ENCODE assay signal across 5 cellular contexts in genomic region chr7:42110333-42110732, GRCh38.
"Had no signal": no experiment of that assay in that cellular context is flagged by ENCODE, and none has a peak within 500 bp of the region (broad histone marks: within the 10 kb centered on the region; RNA-seq: fewer than 3 reads in every experiment).

No MANE protein-coding gene starts in this region.

- DNase-seq: HCEC 1CT, IMR-90 had no signal

- H3K4me3 Mint-ChIP-seq: GM23338, H9 had no signal

- H3K9me3 Mint-ChIP-seq: GM23338, H9 had no signal

- ATAC-seq: GM23338, K562 had no signal

- H3K27ac Mint-ChIP-seq: GM23338, H9 had no signal
